1 cellular context compared by ENCODE assay signal in genomic region chr18:12841070-12841469, GRCh38.
TF ChIP-seq lines count a peak whose summit lies in the region.

No MANE protein-coding gene starts in this region.

TF ChIP-seq in H1, 55 proteins besides CTCF, POLR2A, EP300 and RAD21:
- TF ChIP-seq JUN (IDR thresholded peaks at IDR 0.05; ENCODE audit: low read depth, low read length) (no peak), JUND (IDR thresholded peaks at IDR 0.05; ENCODE audit: low read length) (no peak), CEBPB (IDR thresholded peaks at IDR 0.05; ENCODE audit: low read depth, low read length) (no peak), TAF1 (IDR thresholded peaks at IDR 0.05; ENCODE audit: low read depth, low read length) (no peak), TBP (IDR thresholded peaks at IDR 0.05; ENCODE audit: low read depth, low read length) (no peak), PHF8 (conservative IDR thresholded peaks at IDR 0.05; ENCODE audit: low read depth, low read length) (no peak), SIN3A (conservative IDR thresholded peaks at IDR 0.05 in 1 of 2, IDR thresholded peaks at IDR 0.05 in 1 of 2; ENCODE audit: low read depth in 1 of 2, low read length in 2 of 2) (no peak), RBBP5 (IDR thresholded peaks at IDR 0.05; ENCODE audit: borderline replicate concordance, low read depth, low read length) (no peak), CREB1 (IDR thresholded peaks at IDR 0.05) (no peak), SP4 (IDR thresholded peaks at IDR 0.05; ENCODE audit: low read length) (no peak), GABPA (IDR thresholded peaks at IDR 0.05; ENCODE audit: borderline replicate concordance, insufficient read depth, low read length) (no peak), POLR2AphosphoS5 (IDR thresholded peaks at IDR 0.05; ENCODE audit: low read depth, low read length) (no peak), KDM1A (IDR thresholded peaks at IDR 0.05; ENCODE audit: borderline replicate concordance, low read length) (no peak), CBX8 (IDR thresholded peaks at IDR 0.05; ENCODE audit: borderline replicate concordance, low read depth, low read length) (no peak), YY1 (IDR thresholded peaks at IDR 0.05; ENCODE audit: low read depth, low read length) (no peak)
